9 cellular contexts compared by ENCODE assay signal in genomic region chr21:45128613-45129226, GRCh38. TPM values are rescaled to one million over a fixed set of nuclear protein-coding genes. Genes with fewer than 3 reads are reported as not detected.
DNase-seq lines count a peak whose midpoint lies in the region; ATAC-seq and TF ChIP-seq lines count a peak whose summit lies in the region.
"Had no signal": no experiment of that assay in that cellular context is flagged by ENCODE, and none has a peak within 500 bp of the region (broad histone marks: within the 10 kb centered on the region; RNA-seq: fewer than 3 reads in every experiment).

No MANE protein-coding gene starts in this region.

- no peak overlapping the region for H3K9ac ChIP-seq in SU-DHL-6 (ENCODE audit: low read length)

- no peaks in the 10 kb centered on the region for H3K36me3 ChIP-seq in SU-DHL-6 (ENCODE audit: low read length)

- H3K27me3 ChIP-seq in SU-DHL-6 (ENCODE audit: low read length), result no peaks in the 10 kb centered on the region

- H3K4me3 Mint-ChIP-seq in activated naive CD8-positive, alpha-beta T cell treated with anti-CD3 and anti-CD28 coated beads for 36 hours, result no peak overlapping the region

- no peak overlapping the region for H3K4me2 ChIP-seq in SU-DHL-6 (ENCODE audit: low read depth, low read length, poor library complexity, severe bottlenecking)

- TF ChIP-seq CTCF in LNCaP clone FGC (IDR thresholded peaks at IDR 0.05; ENCODE audit: control insufficient read depth, extremely low read depth, insufficient read depth), result peak; percentile 100
- peak; percentile 94 for TF ChIP-seq CTCF in SU-DHL-6 (IDR thresholded peaks at IDR 0.05; ENCODE audit: insufficient read depth, low read length, poor library complexity, severe bottlenecking)

- peaks cover 15% of the 10 kb centered on the region for H3F3A ChIP-seq in SU-DHL-6 (ENCODE audit: insufficient read depth)

- H3K9me3 Mint-ChIP-seq in activated naive CD8-positive, alpha-beta T cell treated with anti-CD3 and anti-CD28 coated beads for 36 hours, result no peaks in the 10 kb centered on the region

- H3K27ac Mint-ChIP-seq in activated naive CD8-positive, alpha-beta T cell treated with anti-CD3 and anti-CD28 coated beads for 36 hours, result no peak overlapping the region

- H3K9me3 ChIP-seq in SU-DHL-6 (ENCODE audit: insufficient read depth, low read length), result no peaks in the 10 kb centered on the region

- H3K27me3 Mint-ChIP-seq in activated naive CD8-positive, alpha-beta T cell treated with anti-CD3 and anti-CD28 coated beads for 36 hours, result no peaks in the 10 kb centered on the region

- no peaks in the 10 kb centered on the region for H3K9me2 ChIP-seq in SU-DHL-6 (replicated peaks; ENCODE audit: insufficient read depth, low read length)

- H3K27ac ChIP-seq in SU-DHL-6 (ENCODE audit: low read depth, low read length), result no peak overlapping the region
- H3K27ac ChIP-seq: epithelial cell of prostate had no signal

- H2AFZ ChIP-seq in SU-DHL-6 (ENCODE audit: low read depth, low read length, severe bottlenecking), result no peak overlapping the region

- DNase-seq in ELF-1 (ENCODE audit: low read depth, low spot score) (peak; percentile 53), LNCaP clone FGC (ENCODE audit: low read depth) (no peak), cardiac septum (ENCODE audit: low spot score) (peak; percentile 86), retina (peak; percentile 77), NCI-H128 (lab: John Stamatoyannopoulos, UW; ENCODE audit: unreplicated experiment) (no peak)
- peak; percentile 69 for DNase-seq in activated naive CD8-positive, alpha-beta T cell treated with anti-CD3 and anti-CD28 coated beads for 36 hours

- no peaks in the 10 kb centered on the region for H3K79me2 ChIP-seq in SU-DHL-6 (ENCODE audit: insufficient read depth, low read length)

- H4K20me1 ChIP-seq in SU-DHL-6 (ENCODE audit: low read depth, low read length), result 0 out of 2 replicates have a peak, but pooled peaks cover 5% of the 10 kb centered on the region

- intact Hi-C loops in cardiac septum (cut with DNase I), result loop anchor here (2.0 kb wide), 1 partner anchor 180 kb away; no protein-coding TSS in a partner anchor

- H3K4me1 Mint-ChIP-seq in activated naive CD8-positive, alpha-beta T cell treated with anti-CD3 and anti-CD28 coated beads for 36 hours, result peaks cover 29% of the 10 kb centered on the region

- peaks cover 5% of the 10 kb centered on the region for H3K36me3 Mint-ChIP-seq in activated naive CD8-positive, alpha-beta T cell treated with anti-CD3 and anti-CD28 coated beads for 36 hours

- no peak for ATAC-seq in HG02840 (IDR thresholded peaks at IDR 0.05; ENCODE audit: low FRiP score, unreplicated experiment)

- H3K4me3 ChIP-seq in LNCaP clone FGC (ENCODE audit: low read depth, low read length) (no peak overlapping the region), SU-DHL-6 (ENCODE audit: insufficient read depth, low read length, poor library complexity, severe bottlenecking) (no peak overlapping the region)

RNA-seq across cellular contexts. Expression of gene ADARB1, which starts 54.3 kb away (rescaled TPM):
- total RNA-seq in activated naive CD8-positive, alpha-beta T cell treated with anti-CD3 and anti-CD28 coated beads for 36 hours, result 10 to 100 TPM; 39.6 to 41.9 TPM
- 13.7 TPM for total RNA-seq in cardiac septum

Comparison
In these comparisons a context has a peak if more than half of its experiments do, and no peak if none do; other contexts are left out.
1. DNase-seq: peak in ELF-1 (single experiment), activated naive CD8-positive, alpha-beta T cell treated with anti-CD3 and anti-CD28 coated beads for 36 hours (single experiment), cardiac septum (single experiment) and retina (single experiment); none in LNCaP clone FGC (single experiment) and NCI-H128 (single experiment).